30 cellular contexts compared by ENCODE assay signal in genomic region chr1:33578557-33579448, GRCh38.
A peak's percentile ranks its signal among the peaks of the same experiment; 100 is the strongest.
DNase-seq lines count a peak whose midpoint lies in the region; ATAC-seq and TF ChIP-seq lines count a peak whose summit lies in the region.
"Had no signal": no experiment of that assay in that cellular context is flagged by ENCODE, and none has a peak within 500 bp of the region (broad histone marks: within the 10 kb centered on the region; RNA-seq: fewer than 3 reads in every experiment).

No MANE protein-coding gene starts in this region.

- H3K4me1 Mint-ChIP-seq in CD8-positive, alpha-beta T cell (ENCODE audit: low read depth) = no peaks in the 10 kb centered on the region
- H3K4me1 Mint-ChIP-seq: CD4-positive, alpha-beta memory T cell; central memory CD8-positive, alpha-beta T cell; stimulated activated naive CD8-positive, alpha-beta T cell treated with anti-CD3 and anti-CD28 coated beads, Interleukin-15, amount 100 ng/mL, for 72 hours had no signal

- H3K4me3 Mint-ChIP-seq in CD8-positive, alpha-beta T cell = no peak overlapping the region
- H3K4me3 Mint-ChIP-seq: activated CD8-positive, alpha-beta T cell treated with anti-CD3 and anti-CD28 coated beads for 36 hours; activated T-helper 1 cell treated with anti-CD3 and anti-CD28 coated beads, Interleukin-12 subunit alpha, Interleukin-12 subunit beta, Interleukin-2, Interleukin-4 antibody, amounts not matched to agents 30 ng/mL and 10 ng/mL and 1 ng/mL, durations not matched to agents 14 hours and 24 hours and 36 hours; CD4-positive, alpha-beta memory T cell; central memory CD8-positive, alpha-beta T cell; nephron; stimulated activated naive CD8-positive, alpha-beta T cell treated with anti-CD3 and anti-CD28 coated beads, Interleukin-15, amount 100 ng/mL, for 72 hours had no signal

- no peaks in the 10 kb centered on the region for H3K36me3 ChIP-seq in right atrium auricular region
- H3K36me3 ChIP-seq in CD8-positive, alpha-beta T cell (ENCODE audit: insufficient read depth, low read length) = no peaks in the 10 kb centered on the region
- H3K36me3 ChIP-seq: HAP-1, ovary, thoracic aorta, uterus had no signal

- no peak for DNase-seq in right atrium auricular region (ENCODE audit: low spot score)
- DNase-seq in cardiac septum (ENCODE audit: low spot score) = no peak
- peak; percentile 37 for DNase-seq in NCI-H1417 treated with DMSO at 0.1 percent for 48 hours (lab: John Stamatoyannopoulos, UW)
- peak; percentile 35 for DNase-seq in iPS-NIHi11 (ENCODE audit: low spot score)
- no peak for DNase-seq in medulla oblongata (ENCODE audit: extremely low spot score)
- DNase-seq in CD8-positive, alpha-beta T cell = no peak
- no peak for DNase-seq in NCI-H1694 treated with DMSO at 0.1 percent for 48 hours (lab: John Stamatoyannopoulos, UW)
- DNase-seq: activated CD8-positive, alpha-beta memory T cell treated with anti-CD3 and anti-CD28 coated beads, Interleukin-2, amount 50 U/mL, for 48 hours; activated CD8-positive, alpha-beta T cell treated with anti-CD3 and anti-CD28 coated beads for 36 hours; activated naive CD4-positive, alpha-beta T cell treated with Interleukin-2 at 50 U/mL for 16 hours; CD4-positive, alpha-beta memory T cell; KG1; mammary epithelial cell; NCI-H187; NCI-H2171; NCI-H510A treated with DMSO at 0.1 percent for 48 hours; ovary; SHP77 treated with DMSO at 0.1 percent for 48 hours; stimulated activated naive CD8-positive, alpha-beta T cell treated with anti-CD3 and anti-CD28 coated beads, Interleukin-15, amount 100 ng/mL, for 72 hours; T-helper 2 cell; uterus had no signal

- H3K27ac ChIP-seq in right atrium auricular region = peak overlapping the region; percentile 8
- H3K27ac ChIP-seq in CD8-positive, alpha-beta T cell (ENCODE audit: low read depth, low read length) = no peak overlapping the region
- H3K27ac ChIP-seq: ovary, thoracic aorta, uterus had no signal

- no peak overlapping the region for H3K27ac Mint-ChIP-seq in CD8-positive, alpha-beta T cell
- H3K27ac Mint-ChIP-seq: activated CD8-positive, alpha-beta T cell treated with anti-CD3 and anti-CD28 coated beads for 36 hours; activated T-helper 1 cell treated with anti-CD3 and anti-CD28 coated beads, Interleukin-12 subunit alpha, Interleukin-12 subunit beta, Interleukin-2, Interleukin-4 antibody, amounts not matched to agents 30 ng/mL and 10 ng/mL and 1 ng/mL, durations not matched to agents 14 hours and 24 hours and 36 hours; CD4-positive, alpha-beta memory T cell; nephron; stimulated activated naive CD8-positive, alpha-beta T cell treated with anti-CD3 and anti-CD28 coated beads, Interleukin-15, amount 100 ng/mL, for 72 hours had no signal

- no peaks in the 10 kb centered on the region for H3K36me3 Mint-ChIP-seq in CD8-positive, alpha-beta T cell
- H3K36me3 Mint-ChIP-seq: CD4-positive, alpha-beta memory T cell had no signal

- H3K9me3 Mint-ChIP-seq in CD8-positive, alpha-beta T cell = no peaks in the 10 kb centered on the region
- H3K9me3 Mint-ChIP-seq: activated CD8-positive, alpha-beta T cell treated with anti-CD3 and anti-CD28 coated beads for 36 hours; activated T-helper 1 cell treated with anti-CD3 and anti-CD28 coated beads, Interleukin-12 subunit alpha, Interleukin-12 subunit beta, Interleukin-2, Interleukin-4 antibody, amounts not matched to agents 30 ng/mL and 10 ng/mL and 1 ng/mL, durations not matched to agents 14 hours and 24 hours and 36 hours; central memory CD8-positive, alpha-beta T cell had no signal

- H3K4me3 ChIP-seq in right atrium auricular region = no peak overlapping the region
- no peak overlapping the region for H3K4me3 ChIP-seq in CD8-positive, alpha-beta T cell (ENCODE audit: low read depth, low read length)
- H3K4me3 ChIP-seq: GM12878, HAP-1, ovary, skin epidermis, thoracic aorta, uterus had no signal

- peaks cover 29% of the 10 kb centered on the region for H3K27me3 Mint-ChIP-seq in CD8-positive, alpha-beta T cell (ENCODE audit: low read depth)

- H3K4me1 ChIP-seq in right atrium auricular region = peaks cover 0 to 50% of the 10 kb centered on the region in 2 donors
- no peaks in the 10 kb centered on the region for H3K4me1 ChIP-seq in CD8-positive, alpha-beta T cell (ENCODE audit: insufficient read depth, low read length)
- H3K4me1 ChIP-seq: HAP-1, uterus had no signal

- no peaks in the 10 kb centered on the region for H3K27me3 ChIP-seq in right atrium auricular region
- no peaks in the 10 kb centered on the region for H3K27me3 ChIP-seq in CD8-positive, alpha-beta T cell (ENCODE audit: insufficient read depth, low read length)
- H3K27me3 ChIP-seq: ovary, uterus had no signal

- no peak for ATAC-seq in CD8-positive, alpha-beta T cell
- ATAC-seq in GM21717 (IDR thresholded peaks at IDR 0.05; ENCODE audit: unreplicated experiment) = no peak
- ATAC-seq: activated CD8-positive, alpha-beta T cell treated with anti-CD3 and anti-CD28 coated beads for 36 hours; GM12878; Panc1; stimulated activated naive CD8-positive, alpha-beta T cell treated with anti-CD3 and anti-CD28 coated beads, Interleukin-15, amount 100 ng/mL, for 72 hours had no signal

- intact Hi-C loops in cardiac septum (cut with DNase I) = loop anchor here (10.0 kb wide), 1 partner anchor 234 kb away; no protein-coding TSS in a partner anchor
- intact Hi-C loops in CD8-positive, alpha-beta T cell (cut with DNase I, micrococcal nuclease) = no loop called here

- no peak for TF ChIP-seq CTCF in right atrium auricular region (IDR thresholded peaks at IDR 0.05)
- TF ChIP-seq CTCF in CD8-positive, alpha-beta T cell (IDR thresholded peaks at IDR 0.05) = no peak

- CTCF ChIA-PET in CD8-positive, alpha-beta T cell (lab: Charles Lee) = no interaction called here

- POLR2A ChIA-PET in CD8-positive, alpha-beta T cell (lab: Charles Lee) = interaction anchor here (1.1 kb wide), 1 partner anchor 12 kb away, joined by 3 read pairs; no protein-coding TSS in a partner anchor

- no peaks in the 10 kb centered on the region for H3K9me3 ChIP-seq in right atrium auricular region
- H3K9me3 ChIP-seq in CD8-positive, alpha-beta T cell (ENCODE audit: low read length) = no peaks in the 10 kb centered on the region
- H3K9me3 ChIP-seq: HAP-1, ovary, thoracic aorta, uterus had no signal

Comparison
In these comparisons a context has a peak if more than half of its experiments do, and no peak if none do; other contexts are left out.
1. DNase-seq: peak in NCI-H1417 treated with DMSO at 0.1 percent for 48 hours (single experiment) and iPS-NIHi11 (single experiment); none in right atrium auricular region (single experiment), cardiac septum (single experiment), medulla oblongata (single experiment), CD8-positive, alpha-beta T cell (0 of 7) and NCI-H1694 treated with DMSO at 0.1 percent for 48 hours (single experiment).